28 cellular contexts compared by ENCODE assay signal in the genomic region with DNA sequence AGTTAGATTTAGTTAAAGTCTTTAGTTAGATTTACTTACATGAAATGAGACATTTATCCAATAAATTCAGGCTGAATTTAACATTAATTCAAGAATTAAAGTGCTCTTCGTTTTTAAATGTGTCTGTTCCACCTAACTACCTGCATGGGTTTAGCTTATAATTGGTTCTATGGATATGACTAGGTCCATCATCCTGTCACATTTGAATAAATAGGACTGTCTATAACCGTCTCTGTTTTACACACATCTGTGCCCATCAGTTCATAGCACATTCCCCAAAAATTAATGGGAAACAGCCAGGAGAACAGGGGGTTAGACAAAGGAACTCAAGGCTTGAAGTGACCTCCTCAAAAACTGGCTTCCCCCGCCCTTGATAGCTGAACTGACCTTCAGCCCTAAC.
"Had no signal": no experiment of that assay in that cellular context is flagged by ENCODE, and none has a peak within 500 bp of the region (broad histone marks: within the 10 kb centered on the region; RNA-seq: fewer than 3 reads in every experiment).

No MANE protein-coding gene starts in this region.

- H3K4me1 ChIP-seq: adrenal gland, esophagus squamous epithelium, heart right ventricle, parathyroid adenoma, psoas muscle, testis had no signal

- H3K27ac ChIP-seq: adrenal gland, body of pancreas, epithelial cell of prostate, esophagus squamous epithelium, heart right ventricle, parathyroid adenoma, psoas muscle, testis had no signal

- H3K79me2 ChIP-seq: parathyroid adenoma had no signal

- H3K27me3 ChIP-seq: adrenal gland, body of pancreas, esophagus squamous epithelium, testis had no signal

- FAIRE-seq: colon, endometrium, urothelium cell line had no signal

- H3K9me3 ChIP-seq: adrenal gland, body of pancreas, esophagus squamous epithelium, heart right ventricle, psoas muscle, testis had no signal

- H3K36me3 ChIP-seq: adrenal gland, esophagus squamous epithelium, heart right ventricle had no signal

- H3K4me3 ChIP-seq: adrenal gland, body of pancreas, esophagus squamous epithelium, heart right ventricle, psoas muscle, smooth muscle cell, testis had no signal

- H3K9ac ChIP-seq: parathyroid adenoma had no signal

- H3K4me2 ChIP-seq: smooth muscle cell had no signal

- H3K36me3 Mint-ChIP-seq: memory B cell; naive thymus-derived CD8-positive, alpha-beta T cell had no signal

- H3K27ac Mint-ChIP-seq: activated B cell treated with CpG ODN at 0.5 μM for 24 hours; activated naive CD8-positive, alpha-beta T cell treated with anti-CD3 and anti-CD28 coated beads for 36 hours; naive thymus-derived CD8-positive, alpha-beta T cell; T-helper 2 cell treated with Interferon-gamma antibody and Interleukin-4, amounts not matched to agents 5 μg/mL and 100 μg/mL, for 36 hours had no signal

- H3K9me3 Mint-ChIP-seq: activated B cell treated with CpG ODN at 0.5 μM for 24 hours; memory B cell; naive thymus-derived CD8-positive, alpha-beta T cell; neural crest cell; T-helper 2 cell treated with Interferon-gamma antibody and Interleukin-4, amounts not matched to agents 5 μg/mL and 100 μg/mL, for 36 hours had no signal

- ATAC-seq: body of pancreas; heart right ventricle; naive thymus-derived CD8-positive, alpha-beta T cell; psoas muscle; stimulated activated naive CD8-positive, alpha-beta T cell treated with anti-CD3 and anti-CD28 coated beads, Interleukin-15, Interleukin-2, amounts not matched to agents 100 U/mL and 50 U/mL, for 24 hours had no signal

- H2AFZ ChIP-seq: parathyroid adenoma had no signal

- DNase-seq: activated B cell treated with CpG ODN at 0.5 μM for 24 hours; activated CD4-positive, alpha-beta T cell treated with anti-CD3 and anti-CD28 coated beads, Interleukin-2, amount 50 U/mL, for 1 hour; activated effector memory CD4-positive, alpha-beta T cell treated with Interleukin-2 at 50 U/mL for 16 hours; activated naive CD4-positive, alpha-beta T cell treated with Interleukin-2 at 50 U/mL for 16 hours; activated naive CD8-positive, alpha-beta T cell treated with anti-CD3 and anti-CD28 coated beads for 36 hours; adrenal gland; aorta; body of pancreas; effector CD8-positive, alpha-beta T cell; esophagus squamous epithelium; foreskin melanocyte; heart right ventricle; naive thymus-derived CD8-positive, alpha-beta T cell; occipital lobe; psoas muscle; stimulated activated CD4-positive, alpha-beta T cell treated with anti-CD3 and anti-CD28 coated beads, Interleukin-15, amount 100 ng/mL, for 24 hours; stimulated activated naive CD8-positive, alpha-beta T cell treated with anti-CD3 and anti-CD28 coated beads, Interleukin-15, Interleukin-2, amounts not matched to agents 100 U/mL and 50 U/mL, for 24 hours; testis; trophoblast cell had no signal
